In the genomic region with DNA sequence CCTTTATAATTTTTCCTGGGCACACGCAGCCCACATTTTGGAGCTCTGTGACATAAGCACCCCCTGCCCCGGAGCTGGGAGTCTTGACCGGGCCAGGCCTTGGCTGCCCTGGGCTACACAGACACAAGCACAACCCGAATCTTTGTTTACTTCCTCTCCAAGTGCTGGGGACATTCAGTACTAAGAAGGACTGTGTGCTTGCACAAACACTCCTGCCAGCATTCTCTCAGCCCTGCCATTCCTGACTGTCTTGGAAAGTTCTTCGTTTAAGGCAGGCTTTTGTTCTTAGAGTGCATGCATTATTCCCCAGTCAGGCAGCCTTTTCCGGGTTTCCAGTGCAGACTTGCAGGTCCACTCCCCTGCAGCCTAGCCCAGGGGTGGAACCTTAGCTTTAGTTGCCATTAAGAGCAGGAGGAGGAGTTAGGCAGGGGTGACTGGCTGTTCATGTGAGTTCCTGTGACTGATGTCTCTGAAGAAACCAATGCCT, we compare ENCODE assay signal across 8 cellular contexts. TPM values are rescaled to one million over a fixed set of nuclear protein-coding genes. Genes with fewer than 3 reads are reported as not detected.
DNase-seq lines count a peak whose midpoint lies in the region; ATAC-seq and TF ChIP-seq lines count a peak whose summit lies in the region.

No MANE protein-coding gene starts in this region.

- H3K4me3 ChIP-seq in Loucy (ENCODE audit: low read length, poor library complexity, severe bottlenecking) (peak overlapping the region; percentile 5), right cardiac atrium (ENCODE audit: low read length) (peak overlapping the region; percentile 3)

- peaks cover 4% of the 10 kb centered on the region for H3F3A ChIP-seq in Loucy (ENCODE audit: low read depth)

- peak overlapping the region; percentile 4 for H3K9ac ChIP-seq in Loucy (ENCODE audit: low read depth, low read length, poor library complexity, severe bottlenecking)

- peaks cover 70% of the 10 kb centered on the region for H3K4me1 ChIP-seq in Loucy (ENCODE audit: insufficient read depth, low read length, poor library complexity, severe bottlenecking)
- H3K4me1 ChIP-seq in right cardiac atrium (ENCODE audit: control insufficient read depth, insufficient read depth, low read length), result peaks cover 43% of the 10 kb centered on the region

- peak overlapping the region; percentile 44; the same call in 1 of the 2 replicates for H2AFZ ChIP-seq in Loucy (ENCODE audit: low read length)

- no peaks in the 10 kb centered on the region for H3K27me3 ChIP-seq in Loucy (ENCODE audit: insufficient read depth, low read length, poor library complexity, severe bottlenecking)
- H3K27me3 ChIP-seq in right cardiac atrium (ENCODE audit: control insufficient read depth, insufficient read depth), result no peaks in the 10 kb centered on the region

- no peaks in the 10 kb centered on the region for H3K9me2 ChIP-seq in Loucy (replicated peaks; ENCODE audit: low read depth, low read length)

- H3K9me3 ChIP-seq in Loucy (ENCODE audit: insufficient read depth, low read depth, low read length) (no peaks in the 10 kb centered on the region), right cardiac atrium (ENCODE audit: control insufficient read depth, low read length) (no peaks in the 10 kb centered on the region)

- DNase-seq in COR-L47 (lab: John Stamatoyannopoulos, UW) (peak; percentile 7), right cardiac atrium (peak; percentile 76 to 94 (median 81)), posterior cingulate gyrus (peak; percentile 19 to 88 (median 46))

- H4K20me1 ChIP-seq in Loucy (ENCODE audit: insufficient read depth, low read length, poor library complexity, severe bottlenecking), result peaks cover 24% of the 10 kb centered on the region

- ATAC-seq in right cardiac atrium (peak; percentile 95 to 96), GM21390 (IDR thresholded peaks at IDR 0.05; ENCODE audit: unreplicated experiment) (no peak), GM18498 (IDR thresholded peaks at IDR 0.05; ENCODE audit: unreplicated experiment) (no peak), HG03439 (IDR thresholded peaks at IDR 0.05; ENCODE audit: unreplicated experiment) (no peak)

- H3K79me2 ChIP-seq in Loucy (ENCODE audit: insufficient read depth, low read length), result peaks cover 86% of the 10 kb centered on the region

- H3K4me2 ChIP-seq in Loucy (ENCODE audit: low read depth, low read length, poor library complexity, severe bottlenecking), result peak overlapping the region; percentile 59

- WGBS in right cardiac atrium, result 6% methylated on average over 6 of the region's 6 CpGs

- intact Hi-C loops in right cardiac atrium (cut with DNase I), result no loop called here
- intact Hi-C loops in posterior cingulate gyrus (cut with DNase I), result no loop called here

- H3K27ac ChIP-seq in angular gyrus (ENCODE audit: low read depth, low read length) (peak overlapping the region; percentile 67), right cardiac atrium (ENCODE audit: low read length) (peak overlapping the region; percentile 99)

- no peak for TF ChIP-seq CTCF in Loucy (conservative IDR thresholded peaks at IDR 0.05; ENCODE audit: low read length)

- peaks cover 6% of the 10 kb centered on the region; the same call in 1 of the 2 replicates for H3K36me3 ChIP-seq in Loucy (ENCODE audit: insufficient read depth, low read length)

RNA-seq across cellular contexts. Expression of gene FOXO3, which starts 28.6 kb away (rescaled TPM):
- 10 to 100 TPM; 33.2 to 50.0 (median 39.8) TPM for total RNA-seq in right cardiac atrium
- polyA plus RNA-seq in right cardiac atrium, result 16.4 TPM

Comparison
In these comparisons a context has a peak if more than half of its experiments do, and no peak if none do; other contexts are left out.
1. DNase-seq: peak in every context shown above with its lines; median percentile 81 in right cardiac atrium; 46 in posterior cingulate gyrus; 7 in COR-L47.
2. ATAC-seq: peak in right cardiac atrium (2 of 2); none in GM21390 (single experiment), GM18498 (single experiment) and HG03439 (single experiment).